Comparison of ENCODE assay signal across 13 cellular contexts in genomic region chr19:32351807-32352630, GRCh38. TPM values are rescaled to one million over a fixed set of nuclear protein-coding genes. Genes with fewer than 3 reads are reported as not detected.
DNase-seq lines count a peak whose midpoint lies in the region; ATAC-seq and TF ChIP-seq lines count a peak whose summit lies in the region.
"Had no signal": no experiment of that assay in that cellular context is flagged by ENCODE, and none has a peak within 500 bp of the region (broad histone marks: within the 10 kb centered on the region; RNA-seq: fewer than 3 reads in every experiment).

No MANE protein-coding gene starts in this region.

- in situ Hi-C loops in brain microvascular endothelial cell (cut with HindIII; ENCODE audit: low pct_ligation_motif_present, low sequenced_read_pairs): no loop called here

- TF ChIP-seq CTCF in brain microvascular endothelial cell (IDR thresholded peaks at IDR 0.05; ENCODE audit: low read depth, low read length, missing control alignments) (no peak), osteocyte (IDR thresholded peaks at IDR 0.05) (no peak), endodermal cell (conservative IDR thresholded peaks at IDR 0.05) (no peak)

- no peak overlapping the region for H3K4me3 ChIP-seq in brain microvascular endothelial cell (ENCODE audit: low read depth, low read length)
- no peak overlapping the region for H3K4me3 ChIP-seq in endodermal cell (ENCODE audit: low read length)

- H3K9me3 Mint-ChIP-seq in osteocyte (ENCODE audit: unreplicated experiment) (no peaks in the 10 kb centered on the region), endodermal cell (no peaks in the 10 kb centered on the region)
- H3K9me3 Mint-ChIP-seq in naive thymus-derived CD8-positive, alpha-beta T cell: peaks cover 0 to 4% (median 0%) of the 10 kb centered on the region in 9 donors
- H3K9me3 Mint-ChIP-seq: activated T-cell treated with anti-CD3 and anti-CD28 coated beads, Interleukin-2, amount 50 U/mL, for 4 hours; IgD-negative memory B cell; nephron progenitor cell had no signal

- H3K4me3 Mint-ChIP-seq in osteocyte (ENCODE audit: unreplicated experiment) (no peak overlapping the region), endodermal cell (no peak overlapping the region)
- H3K4me3 Mint-ChIP-seq in naive thymus-derived CD8-positive, alpha-beta T cell: peak overlapping the region in 3 of 10 donors; percentile 19 to 48 (median 22)
- H3K4me3 Mint-ChIP-seq: activated T-cell treated with anti-CD3 and anti-CD28 coated beads, Interleukin-2, amount 50 U/mL, for 4 hours; nephron progenitor cell had no signal

- POLR2A ChIA-PET in naive thymus-derived CD8-positive, alpha-beta T cell (lab: Charles Lee): interaction anchor here (0.7 to 1.3 kb wide), 2 partner anchors 52 to 53 kb away, joined by 3 to 4 read pairs; partner anchors contain the start of gene DPY19L3

- peak overlapping the region; percentile 83 for H3K27ac ChIP-seq in brain microvascular endothelial cell
- H3K27ac ChIP-seq in endodermal cell (ENCODE audit: low read depth, low read length): no peak overlapping the region

- no peaks in the 10 kb centered on the region for H3K27me3 Mint-ChIP-seq in osteocyte (ENCODE audit: unreplicated experiment)
- no peaks in the 10 kb centered on the region for H3K27me3 Mint-ChIP-seq in naive thymus-derived CD8-positive, alpha-beta T cell
- H3K27me3 Mint-ChIP-seq in endodermal cell (ENCODE audit: insufficient read depth): no peaks in the 10 kb centered on the region
- H3K27me3 Mint-ChIP-seq: IgD-negative memory B cell had no signal

- H3K36me3 Mint-ChIP-seq in osteocyte (ENCODE audit: unreplicated experiment) (peaks cover 49% of the 10 kb centered on the region), endodermal cell (ENCODE audit: low read depth) (peaks cover 66% of the 10 kb centered on the region)
- peaks cover 11 to 91% (median 68%) of the 10 kb centered on the region in 3 donors for H3K36me3 Mint-ChIP-seq in naive thymus-derived CD8-positive, alpha-beta T cell

- no peak overlapping the region for H3K9ac ChIP-seq in endodermal cell (ENCODE audit: extremely low read depth, low read length, poor library complexity, severe bottlenecking)

- H3K9me3 ChIP-seq in endodermal cell (ENCODE audit: control insufficient read depth, low read length): peaks cover 6% of the 10 kb centered on the region

- no peaks in the 10 kb centered on the region for H3K4me1 ChIP-seq in endodermal cell (ENCODE audit: control insufficient read depth, insufficient read depth, low read length)

- H3K4me1 Mint-ChIP-seq in osteocyte (ENCODE audit: unreplicated experiment) (peaks cover 35% of the 10 kb centered on the region), endodermal cell (peaks cover 9% of the 10 kb centered on the region)
- peaks cover 36 to 90% (median 80%) of the 10 kb centered on the region in 4 donors for H3K4me1 Mint-ChIP-seq in naive thymus-derived CD8-positive, alpha-beta T cell

- H3K27me3 ChIP-seq in brain microvascular endothelial cell (replicated peaks): no peaks in the 10 kb centered on the region
- no peaks in the 10 kb centered on the region for H3K27me3 ChIP-seq in endodermal cell (ENCODE audit: control insufficient read depth, insufficient read depth, low read length, poor library complexity, severe bottlenecking)

- DNase-seq in EH (ENCODE audit: low read depth) (peak; percentile 72), NOMO-1 (lab: John Stamatoyannopoulos, UW; ENCODE audit: unreplicated experiment in 2 of 2) (peak; percentile 27 to 81), brain microvascular endothelial cell (peak; percentile 29), osteocyte (ENCODE audit: extremely low spot score, unreplicated experiment) (no peak), endodermal cell (no peak)
- no peak for DNase-seq in naive thymus-derived CD8-positive, alpha-beta T cell
- DNase-seq: activated T-cell treated with anti-CD3 and anti-CD28 coated beads, Interleukin-2, amount 50 U/mL, for 4 hours; GOT3; nephron progenitor cell; SHP77 had no signal

- H3K36me3 ChIP-seq in brain microvascular endothelial cell (replicated peaks): peaks cover 32% of the 10 kb centered on the region
- peaks cover 88% of the 10 kb centered on the region for H3K36me3 ChIP-seq in endodermal cell (ENCODE audit: control insufficient read depth, insufficient read depth, low read length)

- WGBS in endodermal cell (ENCODE audit: insufficient coverage in 1 of 2, insufficient read length in 1 of 2), 2 experiments: 89 to 98% methylated on average over 1 to 2 of the region's 2 CpGs

- H3K27ac Mint-ChIP-seq in osteocyte (ENCODE audit: unreplicated experiment) (peak overlapping the region; percentile 57), endodermal cell (no peak overlapping the region)
- H3K27ac Mint-ChIP-seq in naive thymus-derived CD8-positive, alpha-beta T cell: peak overlapping the region in 4 of 10 donors; percentile 26 to 48 (median 34)
- H3K27ac Mint-ChIP-seq: nephron progenitor cell had no signal

- ATAC-seq in naive thymus-derived CD8-positive, alpha-beta T cell: no peak
- no peak for ATAC-seq in GM21526 (IDR thresholded peaks at IDR 0.05; ENCODE audit: low FRiP score, unreplicated experiment)
- ATAC-seq in GM18511 (IDR thresholded peaks at IDR 0.05; ENCODE audit: unreplicated experiment): no peak
- ATAC-seq: activated T-cell treated with anti-CD3 and anti-CD28 coated beads, Interleukin-2, amount 50 U/mL, for 4 hours had no signal

RNA-seq across cellular contexts. Expression of gene ZNF507, which starts 6.6 kb away (rescaled TPM):
- 22.4 and 23.8 TPM in 2 replicates for total RNA-seq in osteocyte
- total RNA-seq in naive thymus-derived CD8-positive, alpha-beta T cell: 10 to 100 TPM; 49.0 to 51.5 TPM
- 1 to 10 TPM; 7.9 to 8.0 (median 8.0) TPM for polyA plus RNA-seq in naive thymus-derived CD8-positive, alpha-beta T cell
- 10 to 100 TPM; 28.0 to 32.5 TPM for total RNA-seq in endodermal cell
- polyA plus RNA-seq in endodermal cell (2013, experiment 1 of 2): 22.0 TPM
- polyA plus RNA-seq in endodermal cell (2013, experiment 2 of 2): 21.6 TPM

RNA-seq across cellular contexts. Expression of gene DPY19L3, which starts 53.6 kb away (rescaled TPM):
- total RNA-seq in osteocyte: 75.4 and 77.9 TPM in 2 replicates
- 10 to 100 TPM; 23.8 to 24.3 TPM for total RNA-seq in naive thymus-derived CD8-positive, alpha-beta T cell
- polyA plus RNA-seq in naive thymus-derived CD8-positive, alpha-beta T cell: 1 to 10 TPM; 2.5 to 4.3 (median 3.9) TPM
- 100 to 1,000 TPM in 1 of 2 donors, 10 to 100 TPM in 1; 86.5 to 112 TPM for total RNA-seq in endodermal cell
- polyA plus RNA-seq in endodermal cell (2013, experiment 1 of 2): 55.9 TPM
- polyA plus RNA-seq in endodermal cell (2013, experiment 2 of 2): 50.1 TPM

Comparison
In these comparisons a context has a peak if more than half of its experiments do, and no peak if none do; other contexts are left out.
1. DNase-seq: peak in EH (single experiment), NOMO-1 (2 of 2) and brain microvascular endothelial cell (single experiment); none in osteocyte (single experiment), naive thymus-derived CD8-positive, alpha-beta T cell (0 of 10) and endodermal cell (single experiment).